8 cellular contexts compared by ENCODE assay signal in genomic region chr9:129080608-129081387, GRCh38. TPM values are rescaled to one million over a fixed set of nuclear protein-coding genes. Genes with fewer than 3 reads are reported as not detected.
DNase-seq lines count a peak whose midpoint lies in the region; ATAC-seq and TF ChIP-seq lines count a peak whose summit lies in the region.

A gene with protein sequence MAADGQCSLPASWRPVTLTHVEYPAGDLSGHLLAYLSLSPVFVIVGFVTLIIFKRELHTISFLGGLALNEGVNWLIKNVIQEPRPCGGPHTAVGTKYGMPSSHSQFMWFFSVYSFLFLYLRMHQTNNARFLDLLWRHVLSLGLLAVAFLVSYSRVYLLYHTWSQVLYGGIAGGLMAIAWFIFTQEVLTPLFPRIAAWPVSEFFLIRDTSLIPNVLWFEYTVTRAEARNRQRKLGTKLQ (plus strand): TSS chr9:129081111. CDS start chr9:129081132, 21 bp downstream.

- H3K27me3 ChIP-seq in SU-DHL-6 (ENCODE audit: low read length) (no peaks in the 10 kb centered on the region), thyroid gland (no peaks in the 10 kb centered on the region)

- peak within 1 kb of the TSS; percentile 88 for H3K4me3 Mint-ChIP-seq in activated naive CD8-positive, alpha-beta T cell treated with anti-CD3 and anti-CD28 coated beads, Interleukin-2, amount 10 ng/mL, durations not matched to agents 7 days and 5 days
- peak within 1 kb of the TSS; percentile 83 for H3K4me3 Mint-ChIP-seq in osteocyte (ENCODE audit: unreplicated experiment)

- no peak for TF ChIP-seq CTCF in SU-DHL-6 (IDR thresholded peaks at IDR 0.05; ENCODE audit: insufficient read depth, low read length, poor library complexity, severe bottlenecking)
- TF ChIP-seq CTCF in osteocyte (IDR thresholded peaks at IDR 0.05), result no peak
- peak in 2 of 6 experiments; percentile 18 to 24 for TF ChIP-seq CTCF in thyroid gland (IDR thresholded peaks at IDR 0.05)

- H2AFZ ChIP-seq in SU-DHL-6 (ENCODE audit: low read depth, low read length, severe bottlenecking), result peak within 1 kb of the TSS; percentile 78

- intact Hi-C loops in head of caudate nucleus (cut with DNase I), result no loop called here
- intact Hi-C loops in thyroid gland (cut with DNase I), result no loop called here

- peak within 1 kb of the TSS; percentile 82 for H3K9ac ChIP-seq in SU-DHL-6 (ENCODE audit: low read length)

- DNase-seq in NCI-H128 (lab: John Stamatoyannopoulos, UW; ENCODE audit: unreplicated experiment) (peak; percentile 98), head of caudate nucleus (peak; percentile 96 to 99 (median 98)), osteocyte (ENCODE audit: extremely low spot score, unreplicated experiment) (peak; percentile 100), thyroid gland (peak; percentile 99 to 100)
- peak; percentile 98 for DNase-seq in activated naive CD8-positive, alpha-beta T cell treated with anti-CD3 and anti-CD28 coated beads, Interleukin-2, amount 10 ng/mL, durations not matched to agents 7 days and 5 days

- no peaks in the 10 kb centered on the region for H3F3A ChIP-seq in SU-DHL-6 (ENCODE audit: insufficient read depth)

- peak within 1 kb of the TSS; percentile 88 for H3K4me2 ChIP-seq in SU-DHL-6 (ENCODE audit: low read depth, low read length, poor library complexity, severe bottlenecking)

- H3K79me2 ChIP-seq in SU-DHL-6 (ENCODE audit: insufficient read depth, low read length), result peaks cover 26% of the 10 kb centered on the region

- WGBS in thyroid gland, 2 donors, result 0 to 1% methylated on average over 8 to 21 of the region's 70 CpGs

- peaks cover 10 to 17% of the 10 kb centered on the region in 2 donors for H3K4me1 ChIP-seq in thyroid gland

- H3K4me1 Mint-ChIP-seq in activated naive CD8-positive, alpha-beta T cell treated with anti-CD3 and anti-CD28 coated beads, Interleukin-2, amount 10 ng/mL, durations not matched to agents 7 days and 5 days, result peaks cover 17% of the 10 kb centered on the region
- peaks cover 15% of the 10 kb centered on the region for H3K4me1 Mint-ChIP-seq in osteocyte (ENCODE audit: unreplicated experiment)

- TF ChIP-seq POLR2A in GM10847 (IDR thresholded peaks at IDR 0.05; ENCODE audit: extremely low read depth, insufficient read length), result peak; percentile 69
- peak in 1 of 2 donors; percentile 79 for TF ChIP-seq POLR2A in thyroid gland (IDR thresholded peaks at IDR 0.05)

- H3K27me3 Mint-ChIP-seq in activated naive CD8-positive, alpha-beta T cell treated with anti-CD3 and anti-CD28 coated beads, Interleukin-2, amount 10 ng/mL, durations not matched to agents 7 days and 5 days, result no peaks in the 10 kb centered on the region
- H3K27me3 Mint-ChIP-seq in osteocyte (ENCODE audit: unreplicated experiment), result no peaks in the 10 kb centered on the region

- H3K4me3 ChIP-seq in SU-DHL-6 (ENCODE audit: insufficient read depth, low read length, poor library complexity, severe bottlenecking), result peak within 1 kb of the TSS; percentile 81
- H3K4me3 ChIP-seq in thyroid gland (replicated peaks in 1 of 3), result peak within 1 kb of the TSS; percentile 48 to 92 (median 67)

- peak; percentile 91 for ATAC-seq in HG02678 (IDR thresholded peaks at IDR 0.05; ENCODE audit: unreplicated experiment)
- peak; percentile 98 for ATAC-seq in activated naive CD8-positive, alpha-beta T cell treated with anti-CD3 and anti-CD28 coated beads, Interleukin-2, amount 10 ng/mL, durations not matched to agents 7 days and 5 days (ENCODE audit: low read depth)

- POLR2A ChIA-PET in activated naive CD8-positive, alpha-beta T cell treated with anti-CD3 and anti-CD28 coated beads, Interleukin-2, amount 10 ng/mL, durations not matched to agents 7 days and 5 days (lab: Charles Lee), result interaction anchor here (0.5 to 2.4 kb wide), 13 partner anchors 10 to 957 kb away, joined by 3 to 31 read pairs (median 4); partner anchors contain the start of genes CRAT, ENDOG, MIGA2 and PTPA

- no peaks in the 10 kb centered on the region for H3K9me3 Mint-ChIP-seq in activated naive CD8-positive, alpha-beta T cell treated with anti-CD3 and anti-CD28 coated beads, Interleukin-2, amount 10 ng/mL, durations not matched to agents 7 days and 5 days
- no peaks in the 10 kb centered on the region for H3K9me3 Mint-ChIP-seq in osteocyte (ENCODE audit: unreplicated experiment)

- peak within 1 kb of the TSS; percentile 77 for H3K27ac Mint-ChIP-seq in activated naive CD8-positive, alpha-beta T cell treated with anti-CD3 and anti-CD28 coated beads, Interleukin-2, amount 10 ng/mL, durations not matched to agents 7 days and 5 days
- peak within 1 kb of the TSS; percentile 62 for H3K27ac Mint-ChIP-seq in osteocyte (ENCODE audit: unreplicated experiment)

- H3K27ac ChIP-seq in SU-DHL-6 (ENCODE audit: low read depth, low read length), result peak within 1 kb of the TSS; percentile 50
- peak within 1 kb of the TSS in 2 of 3 donors; percentile 76 to 79 for H3K27ac ChIP-seq in thyroid gland

- H3K9me3 ChIP-seq in SU-DHL-6 (ENCODE audit: insufficient read depth, low read length) (no peaks in the 10 kb centered on the region), thyroid gland (no peaks in the 10 kb centered on the region)

- H3K36me3 ChIP-seq in SU-DHL-6 (ENCODE audit: low read length) (no peaks in the 10 kb centered on the region), thyroid gland (peaks cover 7 to 8% of the 10 kb centered on the region in 2 donors)

- no peaks in the 10 kb centered on the region for H3K9me2 ChIP-seq in SU-DHL-6 (replicated peaks; ENCODE audit: insufficient read depth, low read length)

- H4K20me1 ChIP-seq in SU-DHL-6 (ENCODE audit: low read depth, low read length), result no peaks in the 10 kb centered on the region

- no peaks in the 10 kb centered on the region for H3K36me3 Mint-ChIP-seq in activated naive CD8-positive, alpha-beta T cell treated with anti-CD3 and anti-CD28 coated beads, Interleukin-2, amount 10 ng/mL, durations not matched to agents 7 days and 5 days
- H3K36me3 Mint-ChIP-seq in osteocyte (ENCODE audit: unreplicated experiment), result no peaks in the 10 kb centered on the region

RNA-seq across cellular contexts. Expression of the gene that starts here (rescaled TPM):
- 10 to 100 TPM; 17.4 to 21.6 TPM for total RNA-seq in activated naive CD8-positive, alpha-beta T cell treated with anti-CD3 and anti-CD28 coated beads, Interleukin-2, amount 10 ng/mL, durations not matched to agents 7 days and 5 days
- total RNA-seq in osteocyte (13.3 and 19.3 TPM in 2 replicates), thyroid gland (10 to 100 TPM in 1 of 4 donors, 1 to 10 TPM in 3; 6.0 to 10.9 (median 8.3) TPM)

Comparison
In these comparisons a context has a peak if more than half of its experiments do, and no peak if none do; other contexts are left out.
1. Peak in every context shown above with its lines: DNase-seq, ATAC-seq, H3K4me3 ChIP-seq and H3K27ac ChIP-seq.